8 cellular contexts compared by ENCODE assay signal in the genomic region with DNA sequence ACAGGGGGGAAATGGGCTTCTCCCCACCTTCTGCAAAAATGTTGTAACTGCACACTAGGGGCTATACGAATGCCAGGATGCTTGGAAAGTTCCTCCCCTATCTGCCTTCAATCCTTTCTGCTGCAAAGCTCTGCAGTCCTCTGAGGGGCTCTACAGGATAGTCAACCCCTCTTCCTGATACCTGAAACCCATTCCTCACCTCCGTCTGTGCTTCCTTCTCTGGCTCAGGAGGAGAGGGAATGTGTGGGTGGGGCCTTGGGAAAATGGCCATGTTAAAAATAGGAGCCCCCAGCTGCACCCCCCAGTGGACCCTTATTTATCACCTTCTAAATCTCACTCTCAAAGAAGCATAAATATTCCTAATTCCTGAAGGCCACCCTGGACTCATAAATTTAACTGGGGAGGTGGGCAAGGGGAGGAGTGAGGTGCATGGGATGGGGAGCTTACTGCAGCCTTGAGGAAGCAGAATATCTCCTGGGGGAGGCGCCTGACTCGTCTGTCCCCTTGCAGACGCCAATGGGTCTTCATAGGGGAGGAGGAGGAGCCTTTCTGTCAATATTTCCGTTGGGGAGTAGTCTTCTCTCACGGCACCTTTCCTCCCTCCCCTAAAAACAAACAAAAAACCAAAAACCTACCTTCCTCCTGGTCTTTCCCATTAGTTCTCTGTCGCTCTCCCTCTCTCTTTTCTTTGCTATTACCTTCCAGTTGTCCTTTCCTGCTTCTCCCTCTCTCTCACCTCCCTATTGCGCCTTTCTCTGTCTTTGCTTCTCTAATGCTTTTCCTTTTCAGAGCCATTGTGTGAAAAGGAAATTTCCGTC. TPM values are rescaled to one million over a fixed set of nuclear protein-coding genes. Genes with fewer than 3 reads are reported as not detected.
DNase-seq lines count a peak whose midpoint lies in the region; ATAC-seq and FAIRE-seq lines count a peak whose summit lies in the region.

No MANE protein-coding gene starts in this region.

- CTCF ChIA-PET in T-cell (lab: Charles Lee) = interaction anchor here (0.6 to 3.1 kb wide), 9 partner anchors 10 to 106 kb away, joined by 3 to 55 read pairs (median 6); partner anchors contain the start of gene COPZ1 (in 2 of the 2)

- no peak overlapping the region for H3K27ac Mint-ChIP-seq in T-cell

- in situ Hi-C loops in KBM-7 (cut with MboI; ENCODE audit: low pct_unique_long_range_greater_than_20kb, low sequenced_read_pairs) = no loop called here

- H3K36me3 Mint-ChIP-seq in T-cell = no peaks in the 10 kb centered on the region

- no peak for FAIRE-seq in frontal cortex (lab: Jason Lieb, UNC)

- POLR2A ChIA-PET in T-cell (lab: Charles Lee) = interaction anchor here (0.7 to 1.7 kb wide), 3 partner anchors 33 to 1090 kb away, joined by 4 to 16 read pairs (median 15); partner anchors contain the start of genes CBX5 (in 1 of the 2), COPZ1 (in 1 of the 2) and HNRNPA1 (in 1 of the 2)

- peak; percentile 48 for DNase-seq in ELR (ENCODE audit: low read depth)
- DNase-seq in KBM-7 = peak; percentile 72
- DNase-seq in T-cell = peak in 2 of 34 experiments; percentile 17 to 39
- peak; percentile 53 for DNase-seq in ecto neural progenitor cell (ENCODE audit: low spot score)
- DNase-seq in occipital lobe (lab: John Stamatoyannopoulos, UW) = peak; percentile 30
- DNase-seq in frontal cortex (ENCODE audit: low spot score in 2 of 2) = no peak
- no peak for DNase-seq in dedifferentiated amniotic fluid mesenchymal stem cell (ENCODE audit: extremely low spot score)
- DNase-seq in posterior vena cava (ENCODE audit: low spot score) = no peak

- no peak overlapping the region for H3K4me3 Mint-ChIP-seq in T-cell

- no peaks in the 10 kb centered on the region for H3K9me3 Mint-ChIP-seq in T-cell

- H3K4me1 Mint-ChIP-seq in T-cell = peaks cover under 1 to 10% (median 4%) of the 10 kb centered on the region in 3 donors

- no peaks in the 10 kb centered on the region for H3K27me3 Mint-ChIP-seq in T-cell

- intact Hi-C loops in posterior vena cava (cut with DNase I) = loop anchor here in 1 of 2 donors (10.0 kb wide), 2 partner anchors 113 to 353 kb away; partner anchors contain the start of genes HOXC8 and HOXC9

- ATAC-seq in T-cell (replicated peaks in 1 of 4) = peak in 3 of 4 experiments; percentile 17 to 31 (median 23)

RNA-seq across cellular contexts. Expression of gene GPR84, which starts 6.3 kb away (rescaled TPM):
- total RNA-seq in T-cell (not detected), occipital lobe (0.16 TPM), frontal cortex (not detected), posterior vena cava (1 to 10 TPM; 1.6 to 2.5 TPM)

RNA-seq across cellular contexts. Expression of gene ZNF385A, which starts 26.5 kb away (rescaled TPM):
- total RNA-seq in T-cell (1 to 10 TPM in 4 of 5 donors, under 1 TPM in 1; 0.90 to 2.7 (median 1.2) TPM), occipital lobe (1.1 TPM), frontal cortex (1.2 TPM), posterior vena cava (10 to 100 TPM; 19.3 to 23.2 TPM)

RNA-seq across cellular contexts. Expression of gene COPZ1, which starts 33.1 kb away (rescaled TPM):
- 10 to 100 TPM; 60.4 to 81.3 (median 74.8) TPM for total RNA-seq in T-cell
- 47.1 TPM for total RNA-seq in occipital lobe
- 59.9 TPM for total RNA-seq in frontal cortex
- 10 to 100 TPM; 80.2 to 80.6 TPM for total RNA-seq in posterior vena cava

RNA-seq across cellular contexts. Expression of gene NFE2, which starts 57.2 kb away (rescaled TPM):
- total RNA-seq in T-cell = 1 to 10 TPM in 2 of 5 donors, under 1 TPM in 3; 0.58 to 1.5 (median 0.95) TPM
- 0.62 TPM for total RNA-seq in occipital lobe
- total RNA-seq in frontal cortex = 0.82 TPM
- 1 to 10 TPM; 1.6 to 3.5 TPM for total RNA-seq in posterior vena cava

Comparison
In these comparisons a context has a peak if more than half of its experiments do, and no peak if none do; other contexts are left out.
1. DNase-seq: peak in ELR (single experiment), KBM-7 (single experiment), ecto neural progenitor cell (single experiment) and occipital lobe (single experiment); none in frontal cortex (0 of 2), dedifferentiated amniotic fluid mesenchymal stem cell (single experiment) and posterior vena cava (single experiment).